In the genomic region with DNA sequence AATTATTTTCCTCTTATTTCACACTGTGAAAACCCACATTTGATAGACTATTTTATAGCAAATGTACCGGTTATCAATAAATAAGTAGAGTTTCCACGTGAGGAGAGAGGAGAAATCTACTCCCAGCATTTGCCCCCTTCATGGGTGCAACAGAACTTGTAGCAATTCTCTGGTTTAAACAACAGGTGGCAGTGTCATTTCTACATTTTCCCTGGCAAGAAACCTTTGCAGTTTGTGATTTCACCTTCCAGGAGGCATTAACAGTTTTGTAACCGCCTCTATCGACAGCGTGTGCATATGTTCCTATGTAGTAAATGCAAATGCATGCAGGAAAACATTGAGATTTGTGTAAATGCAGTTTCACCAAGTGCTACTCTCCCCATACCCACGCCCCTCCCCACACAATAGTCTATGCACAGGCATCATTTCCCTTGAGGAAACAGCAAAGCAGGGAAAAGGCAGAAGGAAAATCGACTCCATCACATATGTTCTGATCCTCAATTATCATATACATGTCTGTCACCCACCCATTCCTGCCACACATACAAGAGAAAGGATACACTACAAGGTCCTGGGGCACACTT, we compare ENCODE assay signal across 9 cellular contexts.
DNase-seq lines count a peak whose midpoint lies in the region; ATAC-seq and TF ChIP-seq lines count a peak whose summit lies in the region.
"Had no signal": no experiment of that assay in that cellular context is flagged by ENCODE, and none has a peak within 500 bp of the region (broad histone marks: within the 10 kb centered on the region; RNA-seq: fewer than 3 reads in every experiment).

No MANE protein-coding gene starts in this region.

- no peak overlapping the region for H3K4me3 ChIP-seq in RWPE2 (ENCODE audit: severe bottlenecking)
- H3K4me3 ChIP-seq in fibroblast of pulmonary artery (replicated peaks; ENCODE audit: low read depth, low read length) = no peak overlapping the region
- no peak overlapping the region for H3K4me3 ChIP-seq in retinal pigment epithelial cell (ENCODE audit: low read length)
- H3K4me3 ChIP-seq: BLaER1 treated with 17β-estradiol and CSF1 and Interleukin-3, amounts not matched to agents 10 nM and 100 nM had no signal

- no peaks in the 10 kb centered on the region for H3K36me3 Mint-ChIP-seq in stimulated activated effector memory CD8-positive, alpha-beta T cell treated with anti-CD3 and anti-CD28 coated beads, Interleukin-12 subunit alpha, Interleukin-12 subunit beta, amount 100 ng/mL, for 72 hours

- H3K27ac Mint-ChIP-seq in stimulated activated effector memory CD8-positive, alpha-beta T cell treated with anti-CD3 and anti-CD28 coated beads, Interleukin-12 subunit alpha, Interleukin-12 subunit beta, amount 100 ng/mL, for 72 hours = no peak overlapping the region

- peak; percentile 33 for TF ChIP-seq CTCF in RWPE2 (IDR thresholded peaks at IDR 0.05; ENCODE audit: poor library complexity, severe bottlenecking)
- peak; percentile 69 for TF ChIP-seq CTCF in fibroblast of pulmonary artery (IDR thresholded peaks at IDR 0.05; ENCODE audit: low read length, missing control alignments)
- peak; percentile 71 for TF ChIP-seq CTCF in retinal pigment epithelial cell (conservative IDR thresholded peaks at IDR 0.05; ENCODE audit: low read depth, low read length)

- H3K9me3 ChIP-seq in RWPE2 (ENCODE audit: severe bottlenecking) = no peaks in the 10 kb centered on the region
- H3K9me3 ChIP-seq: BLaER1 treated with 17β-estradiol and CSF1 and Interleukin-3, amounts not matched to agents 10 nM and 100 nM had no signal

- H3K27ac ChIP-seq in RWPE2 (ENCODE audit: poor library complexity, severe bottlenecking) = no peak overlapping the region
- H3K27ac ChIP-seq: BLaER1 treated with 17β-estradiol and CSF1 and Interleukin-3, amounts not matched to agents 10 nM and 100 nM had no signal

- no peaks in the 10 kb centered on the region for H3K9me3 Mint-ChIP-seq in stimulated activated effector memory CD8-positive, alpha-beta T cell treated with anti-CD3 and anti-CD28 coated beads, Interleukin-12 subunit alpha, Interleukin-12 subunit beta, amount 100 ng/mL, for 72 hours

- no peaks in the 10 kb centered on the region for H3K4me1 Mint-ChIP-seq in stimulated activated effector memory CD8-positive, alpha-beta T cell treated with anti-CD3 and anti-CD28 coated beads, Interleukin-12 subunit alpha, Interleukin-12 subunit beta, amount 100 ng/mL, for 72 hours

- H3K4me1 ChIP-seq in RWPE2 (ENCODE audit: insufficient read depth, poor library complexity, severe bottlenecking) = no peaks in the 10 kb centered on the region
- H3K4me1 ChIP-seq: BLaER1 treated with 17β-estradiol and CSF1 and Interleukin-3, amounts not matched to agents 10 nM and 100 nM had no signal

- no peaks in the 10 kb centered on the region for H3K27me3 ChIP-seq in RWPE2 (ENCODE audit: insufficient read depth, poor library complexity, severe bottlenecking)
- H3K27me3 ChIP-seq: BLaER1 treated with 17β-estradiol and CSF1 and Interleukin-3, amounts not matched to agents 10 nM and 100 nM had no signal

- H3K36me3 ChIP-seq in RWPE2 (ENCODE audit: low read depth) = no peaks in the 10 kb centered on the region
- H3K36me3 ChIP-seq: BLaER1 treated with 17β-estradiol and CSF1 and Interleukin-3, amounts not matched to agents 10 nM and 100 nM had no signal

- H3K4me3 Mint-ChIP-seq in stimulated activated effector memory CD8-positive, alpha-beta T cell treated with anti-CD3 and anti-CD28 coated beads, Interleukin-12 subunit alpha, Interleukin-12 subunit beta, amount 100 ng/mL, for 72 hours = no peak overlapping the region

- DNase-seq in NCI-H2171 treated with DMSO at 0.1 percent for 48 hours (lab: John Stamatoyannopoulos, UW) (peak; percentile 52), NCI-H2171 (lab: John Stamatoyannopoulos, UW) (no peak), LHCN-M2 (ENCODE audit: low read depth) (peak; percentile 26), RWPE2 (ENCODE audit: low spot score) (no peak), fibroblast of pulmonary artery (ENCODE audit: low read depth) (peak; percentile 73), retinal pigment epithelial cell (ENCODE audit: low read depth) (no peak)
- no peak for DNase-seq in stimulated activated effector memory CD8-positive, alpha-beta T cell treated with anti-CD3 and anti-CD28 coated beads, Interleukin-12 subunit alpha, Interleukin-12 subunit beta, amount 100 ng/mL, for 72 hours (ENCODE audit: low spot score in 2 of 2)
- DNase-seq in activated CD4-positive, alpha-beta T cell treated with anti-CD3 and anti-CD28 coated beads, Interleukin-2, amount 50 U/mL, for 1 hour = no peak

- no peak for ATAC-seq in RWPE2 (ENCODE audit: low read depth)
- no peak for ATAC-seq in stimulated activated effector memory CD8-positive, alpha-beta T cell treated with anti-CD3 and anti-CD28 coated beads, Interleukin-12 subunit alpha, Interleukin-12 subunit beta, amount 100 ng/mL, for 72 hours

Comparison
In these comparisons a context has a peak if more than half of its experiments do, and no peak if none do; other contexts are left out.
1. DNase-seq: peak in NCI-H2171 treated with DMSO at 0.1 percent for 48 hours (single experiment), LHCN-M2 (single experiment) and fibroblast of pulmonary artery (single experiment); none in NCI-H2171 (single experiment), RWPE2 (single experiment), retinal pigment epithelial cell (single experiment), stimulated activated effector memory CD8-positive, alpha-beta T cell treated with anti-CD3 and anti-CD28 coated beads, Interleukin-12 subunit alpha, Interleukin-12 subunit beta, amount 100 ng/mL, for 72 hours (0 of 2) and activated CD4-positive, alpha-beta T cell treated with anti-CD3 and anti-CD28 coated beads, Interleukin-2, amount 50 U/mL, for 1 hour (single experiment).
2. Peak in every context shown above with its lines, with median percentiles within 50 percentile points of each other: CTCF ChIP-seq.